In the genomic region with DNA sequence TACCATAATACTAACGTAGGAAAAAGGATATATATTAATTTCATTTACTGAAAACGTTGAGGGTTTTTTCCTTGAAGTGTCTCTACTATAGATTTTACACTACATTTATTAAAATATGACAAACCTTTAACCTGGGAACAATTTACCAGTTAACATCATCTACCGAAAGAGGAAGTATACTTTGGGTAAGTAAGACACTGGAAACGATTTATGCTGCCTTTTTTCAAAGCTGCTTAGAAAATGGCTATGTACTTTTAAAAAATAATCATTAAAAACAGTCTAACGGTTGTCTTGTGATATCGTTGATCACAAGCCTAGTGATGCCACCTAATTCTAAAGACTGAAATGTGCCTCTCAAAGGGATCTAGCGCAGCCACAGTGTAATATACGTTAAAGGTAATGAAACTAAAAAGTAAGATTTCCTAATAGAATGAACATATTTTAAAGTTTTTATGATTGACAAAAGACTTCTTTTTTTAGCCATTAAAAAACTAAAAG, we compare ENCODE assay signal across 23 cellular contexts. TPM values are rescaled to one million over a fixed set of nuclear protein-coding genes. Genes with fewer than 3 reads are reported as not detected.
A peak's percentile ranks its signal among the peaks of the same experiment; 100 is the strongest.
DNase-seq lines count a peak whose midpoint lies in the region; ATAC-seq and TF ChIP-seq lines count a peak whose summit lies in the region.
"Had no signal": no experiment of that assay in that cellular context is flagged by ENCODE, and none has a peak within 500 bp of the region (broad histone marks: within the 10 kb centered on the region; RNA-seq: fewer than 3 reads in every experiment).

No MANE protein-coding gene starts in this region.

- H3K27ac ChIP-seq in Karpas-422 (ENCODE audit: low read length): peak overlapping the region; percentile 69
- no peak overlapping the region for H3K27ac ChIP-seq in neural progenitor cell
- H3K27ac ChIP-seq: gastrocnemius medialis, neutrophil, SJSA1, tibial nerve had no signal

- H4K20me1 ChIP-seq in Karpas-422 (ENCODE audit: insufficient read depth, low read depth, low read length) (peaks cover 46% of the 10 kb centered on the region), neural progenitor cell (ENCODE audit: low read depth) (peaks cover 11% of the 10 kb centered on the region)

- H3K4me3 ChIP-seq in GM06990 (replicated peaks; ENCODE audit: low read depth, low read length) (peak overlapping the region; percentile 57), Karpas-422 (ENCODE audit: low read length) (peak overlapping the region; percentile 47), neural progenitor cell (no peak overlapping the region)
- H3K4me3 ChIP-seq: gastrocnemius medialis, tibial nerve had no signal

- intact Hi-C loops in activated B cell treated with CpG ODN at 0.5 μM for 24 hours (cut with micrococcal nuclease) (no loop called here), Right ventricle myocardium inferior (cut with DNase I) (no loop called here)

- TF ChIP-seq CTCF in GM06990 (IDR thresholded peaks at IDR 0.05; ENCODE audit: insufficient read depth, low read length, poor library complexity, severe bottlenecking) (no peak), activated B cell treated with CpG ODN at 0.5 μM for 24 hours (IDR thresholded peaks at IDR 0.05) (no peak), neural progenitor cell (IDR thresholded peaks at IDR 0.05) (no peak)

- peaks cover 6% of the 10 kb centered on the region for H3F3A ChIP-seq in neural progenitor cell (ENCODE audit: low read depth)

- H3K4me2 ChIP-seq in Karpas-422 (ENCODE audit: low read depth, low read length, poor library complexity, severe bottlenecking): peak overlapping the region; percentile 81
- no peak overlapping the region for H3K4me2 ChIP-seq in neural progenitor cell

- H3K79me2 ChIP-seq in Karpas-422 (ENCODE audit: low read length): peaks cover 35% of the 10 kb centered on the region
- no peaks in the 10 kb centered on the region for H3K79me2 ChIP-seq in neural progenitor cell (ENCODE audit: low read depth)

- no peaks in the 10 kb centered on the region for H3K27me3 ChIP-seq in GM06990 (replicated peaks; ENCODE audit: control insufficient read depth, insufficient read depth, low read length)
- H3K27me3 ChIP-seq in Karpas-422 (ENCODE audit: low read length): no peaks in the 10 kb centered on the region
- H3K27me3 ChIP-seq in neural progenitor cell: no peaks in the 10 kb centered on the region
- H3K27me3 ChIP-seq: gastrocnemius medialis, neutrophil, SJSA1, tibial nerve had no signal

- H3K9me3 Mint-ChIP-seq in activated B cell treated with CpG ODN at 0.5 μM for 24 hours: no peaks in the 10 kb centered on the region
- H3K9me3 Mint-ChIP-seq in neural progenitor cell: no peaks in the 10 kb centered on the region
- H3K9me3 Mint-ChIP-seq: CD8-positive, alpha-beta T cell; HFFc6; T-helper 2 cell treated with Interferon-gamma antibody and Interleukin-4, amounts not matched to agents 5 μg/mL and 100 μg/mL, for 36 hours; WTC11 had no signal

- H3K27ac Mint-ChIP-seq in activated B cell treated with CpG ODN at 0.5 μM for 24 hours (peak overlapping the region; percentile 83), neural progenitor cell (no peak overlapping the region)
- H3K27ac Mint-ChIP-seq: T-helper 2 cell treated with Interferon-gamma antibody and Interleukin-4, amounts not matched to agents 5 μg/mL and 100 μg/mL, for 36 hours; WTC11 had no signal

- H3K9me3 ChIP-seq in Karpas-422 (ENCODE audit: low read length) (no peaks in the 10 kb centered on the region), neural progenitor cell (ENCODE audit: low read depth) (no peaks in the 10 kb centered on the region)
- H3K9me3 ChIP-seq: gastrocnemius medialis, neutrophil, SJSA1, tibial nerve had no signal

- H3K36me3 ChIP-seq in GM06990 (ENCODE audit: control insufficient read depth, insufficient read depth, low read length) (no peaks in the 10 kb centered on the region; the same call in 1 of the 2 replicates), Karpas-422 (ENCODE audit: insufficient read depth, low read length) (no peaks in the 10 kb centered on the region), neural progenitor cell (no peaks in the 10 kb centered on the region)
- H3K36me3 ChIP-seq: gastrocnemius medialis, neutrophil, SJSA1, tibial nerve had no signal

- no peaks in the 10 kb centered on the region for H3K9me2 ChIP-seq in Karpas-422 (replicated peaks; ENCODE audit: insufficient read depth, low read length)

- H3K4me3 Mint-ChIP-seq in activated B cell treated with CpG ODN at 0.5 μM for 24 hours (peak overlapping the region; percentile 66), neural progenitor cell (no peak overlapping the region)
- H3K4me3 Mint-ChIP-seq: WTC11 had no signal

- peaks cover 21% of the 10 kb centered on the region for H3K4me1 Mint-ChIP-seq in activated B cell treated with CpG ODN at 0.5 μM for 24 hours
- peaks cover 48% of the 10 kb centered on the region for H3K4me1 Mint-ChIP-seq in neural progenitor cell

- POLR2A ChIA-PET in activated B cell treated with CpG ODN at 0.5 μM for 24 hours (lab: Charles Lee): interaction anchor here (1.6 kb wide), 1 partner anchor 51 kb away, joined by 7 read pairs; the partner anchor contains the start of gene STX18

- ATAC-seq in activated B cell treated with CpG ODN at 0.5 μM for 24 hours (ENCODE audit: low read depth): no peak
- ATAC-seq in GM18873 (IDR thresholded peaks at IDR 0.05; ENCODE audit: low FRiP score, unreplicated experiment): no peak
- ATAC-seq in Right ventricle myocardium inferior: no peak
- ATAC-seq: CD8-positive, alpha-beta T cell; gastrocnemius medialis; WTC11 had no signal

- DNase-seq in GM06990 (ENCODE audit: extremely low read depth, insufficient read length) (peak; percentile 19), Karpas-422 (peak; percentile 58), activated B cell treated with CpG ODN at 0.5 μM for 24 hours (no peak), neural progenitor cell (ENCODE audit: low spot score) (no peak), GM03348 (ENCODE audit: low spot score) (no peak), Right ventricle myocardium inferior (ENCODE audit: missing footprints) (no peak)
- no peak for DNase-seq in stimulated activated CD4-positive, alpha-beta T cell treated with anti-CD3 and anti-CD28 coated beads, Interleukin-15, amount 100 ng/mL, for 24 hours
- DNase-seq: CD8-positive, alpha-beta T cell; gastrocnemius medialis; HFFc6; MV-4-11; NCI-H2029 treated with DMSO at 0.1 percent for 48 hours; NCI-H446 treated with DMSO at 0.1 percent for 48 hours; NK-92 treated with Interleukin-12 subunit alpha and Interleukin-12 subunit beta, amount 100 ng/mL, for 24 hours; retina; stimulated activated naive CD4-positive, alpha-beta T cell had no signal

- H3K27me3 Mint-ChIP-seq in activated B cell treated with CpG ODN at 0.5 μM for 24 hours: no peaks in the 10 kb centered on the region
- no peaks in the 10 kb centered on the region for H3K27me3 Mint-ChIP-seq in neural progenitor cell (ENCODE audit: insufficient read depth, low read depth)
- H3K27me3 Mint-ChIP-seq: activated naive CD8-positive, alpha-beta T cell had no signal

- no peaks in the 10 kb centered on the region for H3K36me3 Mint-ChIP-seq in activated B cell treated with CpG ODN at 0.5 μM for 24 hours (ENCODE audit: low read depth)
- peaks cover 2% of the 10 kb centered on the region for H3K36me3 Mint-ChIP-seq in neural progenitor cell
- H3K36me3 Mint-ChIP-seq: activated naive CD8-positive, alpha-beta T cell; CD8-positive, alpha-beta T cell; WTC11 had no signal

- H2AFZ ChIP-seq in Karpas-422 (ENCODE audit: low read length): no peak overlapping the region
- H2AFZ ChIP-seq in neural progenitor cell (replicated peaks): no peak overlapping the region

- H3K9ac ChIP-seq in Karpas-422 (ENCODE audit: low read length) (peak overlapping the region; percentile 46), neural progenitor cell (peak overlapping the region; percentile 23)

- CTCF ChIA-PET in activated B cell treated with CpG ODN at 0.5 μM for 24 hours (lab: Charles Lee): no interaction called here

- H3K4me1 ChIP-seq in Karpas-422 (ENCODE audit: low read length): peaks cover 41% of the 10 kb centered on the region
- no peaks in the 10 kb centered on the region for H3K4me1 ChIP-seq in neural progenitor cell

RNA-seq across cellular contexts. Expression of gene STX18, which starts 50.4 kb away (rescaled TPM):
- total RNA-seq in Karpas-422 (2014; rRNA removed; shearing (Covaris generic); ENCODE audit: low replicate concordance): 17.9 and 43.8 TPM in 2 replicates
- 27.1 and 27.3 TPM in 2 replicates for total RNA-seq in activated B cell treated with CpG ODN at 0.5 μM for 24 hours
- 24.9 and 33.9 TPM in 2 replicates for total RNA-seq in neural progenitor cell (ENCODE audit: low replicate concordance)
- 17.0 TPM for total RNA-seq in Right ventricle myocardium inferior

Comparison
In these comparisons a context has a peak if more than half of its experiments do, and no peak if none do; other contexts are left out.
1. DNase-seq: peak in GM06990 (single experiment) and Karpas-422 (single experiment); none in activated B cell treated with CpG ODN at 0.5 μM for 24 hours (single experiment), neural progenitor cell (single experiment), GM03348 (single experiment), Right ventricle myocardium inferior (single experiment) and stimulated activated CD4-positive, alpha-beta T cell treated with anti-CD3 and anti-CD28 coated beads, Interleukin-15, amount 100 ng/mL, for 24 hours (single experiment).